Comparison of ENCODE assay signal across 30 cellular contexts in the genomic region with DNA sequence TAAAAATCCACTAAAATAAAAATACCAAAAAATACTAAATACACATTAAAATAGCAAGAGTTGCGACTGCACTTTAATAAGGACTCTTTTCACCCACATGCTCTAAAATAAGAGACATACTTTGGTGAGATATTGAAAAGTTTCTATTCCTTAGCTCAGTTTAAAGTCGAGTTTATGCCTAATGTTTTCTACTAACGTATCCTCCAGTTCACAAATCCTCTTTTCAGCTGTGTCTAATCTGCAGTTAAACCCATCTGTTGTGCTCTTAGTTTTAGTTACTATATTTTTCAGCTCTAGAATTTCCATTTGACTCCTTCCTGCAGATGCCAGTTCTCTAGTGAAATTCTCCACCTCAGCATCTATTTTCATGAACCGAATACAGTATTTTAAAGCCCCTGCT.
"Had no signal": no experiment of that assay in that cellular context is flagged by ENCODE, and none has a peak within 500 bp of the region (broad histone marks: within the 10 kb centered on the region; RNA-seq: fewer than 3 reads in every experiment).

No MANE protein-coding gene starts in this region.

- H3K4me1 Mint-ChIP-seq: mesothelial cell of epicardium had no signal

- H3K27me3 Mint-ChIP-seq: naive B cell; stimulated activated memory B cell treated with anti-CD40 and anti-IgM and Interleukin-4, amounts not matched to agents 10 μg/mL and 1 μg/mL and 100 μg/mL, for 72 hours; stimulated activated naive CD8-positive, alpha-beta T cell treated with anti-CD3 and anti-CD28 coated beads, Interleukin-15, Interleukin-2, amounts not matched to agents 100 ng/mL and 50 ng/mL, for 24 hours had no signal

- H3K36me3 ChIP-seq: ovary, thoracic aorta, upper lobe of left lung had no signal

- H3K9me3 ChIP-seq: ovary, upper lobe of left lung had no signal

- ATAC-seq: heart right ventricle; left cardiac atrium; left lung; mucosa of descending colon; psoas muscle; right cardiac atrium; stimulated activated memory B cell treated with anti-CD40 and anti-IgM and Interleukin-4, amounts not matched to agents 10 μg/mL and 1 μg/mL and 100 μg/mL, for 72 hours had no signal

- H3K4me3 ChIP-seq: coronary artery, esophagus squamous epithelium, heart right ventricle, left lung, mucosa of descending colon, ovary, psoas muscle, skin epidermis, spleen, thoracic aorta, tibial nerve, upper lobe of left lung had no signal

- H3K27ac ChIP-seq: coronary artery, esophagus squamous epithelium, heart right ventricle, left lung, ovary, psoas muscle, skin epidermis, spleen, thoracic aorta, tibial nerve, upper lobe of left lung had no signal

- H3K4me3 Mint-ChIP-seq: mesothelial cell of epicardium; naive B cell; stimulated activated memory B cell treated with anti-CD40 and anti-IgM and Interleukin-4, amounts not matched to agents 10 μg/mL and 1 μg/mL and 100 μg/mL, for 72 hours had no signal

- FAIRE-seq: islet of Langerhans, urothelium cell line had no signal

- DNase-seq: dermis blood vessel endothelial cell; effector memory CD4-positive, alpha-beta T cell; erythroblast; esophagus squamous epithelium; foreskin melanocyte; glutamatergic neuron; heart right ventricle; hippocampal formation; left cardiac atrium; left lung; mesenchymal stem cell; mucosa of descending colon; naive B cell; occipital lobe; ovary; posterior cingulate gyrus; psoas muscle; right cardiac atrium; spleen; stimulated activated CD4-positive, alpha-beta T cell treated with anti-CD3 and anti-CD28 coated beads, Interleukin-4, amount 100 ng/mL, for 4 hours; upper lobe of left lung had no signal

- H3K27ac Mint-ChIP-seq: mesothelial cell of epicardium; stimulated activated memory B cell treated with anti-CD40 and anti-IgM and Interleukin-4, amounts not matched to agents 10 μg/mL and 1 μg/mL and 100 μg/mL, for 72 hours; stimulated activated naive CD8-positive, alpha-beta T cell treated with anti-CD3 and anti-CD28 coated beads, Interleukin-15, Interleukin-2, amounts not matched to agents 100 ng/mL and 50 ng/mL, for 24 hours had no signal

- H3K27me3 ChIP-seq: esophagus squamous epithelium, heart right ventricle, left lung, ovary, spleen, tibial nerve, upper lobe of left lung had no signal

- H3K4me1 ChIP-seq: psoas muscle had no signal
